In genomic region chr18:3012920-3013810, GRCh38 we compare ENCODE assay signal across 8 cellular contexts. TPM values are rescaled to one million over a fixed set of nuclear protein-coding genes. Genes with fewer than 3 reads are reported as not detected.
DNase-seq lines count a peak whose midpoint lies in the region; ATAC-seq and TF ChIP-seq lines count a peak whose summit lies in the region.

Gene LPIN2 (minus strand): TSS chr18:3013144. CDS start chr18:2960840, 52,304 bp downstream.

- peaks cover 0 to 18% (median 5%) of the 10 kb centered on the region in 3 donors for H3K36me3 Mint-ChIP-seq in immature natural killer cell

- TF ChIP-seq CTCF in AG09319 (IDR thresholded peaks at IDR 0.05; ENCODE audit: low read depth, low read length): no peak

- H3K4me1 Mint-ChIP-seq in immature natural killer cell: peaks cover 30 to 51% of the 10 kb centered on the region in 2 donors

- peak within 1 kb of the TSS; percentile 91 to 99 (median 95) for H3K4me3 Mint-ChIP-seq in immature natural killer cell

- H3K27ac Mint-ChIP-seq in immature natural killer cell: peak within 1 kb of the TSS; percentile 86 to 97 (median 92)

- ATAC-seq in GM19025 (IDR thresholded peaks at IDR 0.05; ENCODE audit: low read depth, unreplicated experiment): peak; percentile 85
- ATAC-seq in HG03342 (IDR thresholded peaks at IDR 0.05; ENCODE audit: unreplicated experiment): peak; percentile 90

- H3K9me3 Mint-ChIP-seq in immature natural killer cell: peaks cover 0 to 2% (median 0%) of the 10 kb centered on the region in 6 donors

- H3K27me3 Mint-ChIP-seq in immature natural killer cell (ENCODE audit: low read depth in 3 of 3): peaks cover 9 to 15% (median 11%) of the 10 kb centered on the region in 3 donors

- DNase-seq in AG09319 (ENCODE audit: extremely low read depth, low read depth): peak; percentile 93
- DNase-seq in NCI-H345 treated with DMSO at 0.1 percent for 48 hours (lab: John Stamatoyannopoulos, UW; ENCODE audit: unreplicated experiment): peak; percentile 86
- DNase-seq in activated CD4-positive, CD25-positive, alpha-beta regulatory T cell (lab: John Stamatoyannopoulos, UW): peak; percentile 81 to 93 (median 88)
- peak; percentile 98 for DNase-seq in central memory CD4-positive, alpha-beta T cell
- DNase-seq in immature natural killer cell: peak; percentile 94 to 97 (median 96)
- peak; percentile 97 for DNase-seq in smooth muscle cell of the brain vasculature (ENCODE audit: low read depth, low spot score)

RNA-seq across cellular contexts. Expression of gene LPIN2, which starts in this region (rescaled TPM):
- polyA plus RNA-seq in immature natural killer cell: 10 to 100 TPM; 17.3 to 80.1 (median 31.0) TPM

Comparison
In these comparisons a context has a peak if more than half of its experiments do, and no peak if none do; other contexts are left out.
1. Peak in every context shown above with its lines: DNase-seq and ATAC-seq.